Comparison of ENCODE assay signal across 8 cellular contexts in the genomic region with DNA sequence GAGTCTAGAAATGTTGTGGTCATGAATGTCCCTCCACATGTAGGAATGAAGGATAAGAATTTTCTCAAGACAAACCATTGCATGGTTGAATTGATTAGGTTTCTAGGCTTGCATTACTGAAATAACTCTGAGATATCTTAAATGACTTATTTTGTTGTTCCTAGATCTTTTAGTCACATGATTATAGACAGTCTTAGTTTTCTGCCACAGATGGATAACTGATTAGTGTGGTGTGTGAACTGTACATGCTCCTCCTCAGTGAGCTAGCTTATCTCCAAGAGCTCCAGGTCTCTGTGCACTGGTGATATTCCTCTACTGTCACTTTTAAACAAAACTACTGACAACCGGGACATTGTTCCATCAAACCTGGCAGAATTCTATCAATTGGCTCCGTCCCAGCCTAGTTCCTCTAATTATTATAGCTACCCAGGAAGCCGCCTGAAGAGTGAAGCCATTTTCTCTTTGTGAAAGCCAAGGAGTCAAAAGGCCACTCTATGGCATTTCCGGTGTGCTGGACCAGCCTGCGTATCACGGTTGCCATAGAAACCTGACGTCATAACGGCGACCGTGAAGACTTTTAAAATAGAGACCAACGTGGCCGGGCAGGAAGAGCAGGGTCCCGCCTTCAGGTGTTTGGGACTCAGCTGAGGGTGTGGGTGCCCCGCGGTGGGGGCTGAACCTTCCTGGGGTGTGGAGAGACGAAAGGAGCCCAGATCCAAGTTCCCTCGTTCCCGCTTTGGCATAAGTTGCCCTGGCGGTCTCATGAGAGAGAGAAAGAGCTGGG. TPM values are rescaled to one million over a fixed set of nuclear protein-coding genes. Genes with fewer than 3 reads are reported as not detected.
DNase-seq lines count a peak whose midpoint lies in the region; ATAC-seq, FAIRE-seq and TF ChIP-seq lines count a peak whose summit lies in the region.

No MANE protein-coding gene starts in this region.

- peaks cover 12% of the 10 kb centered on the region for H3K4me1 Mint-ChIP-seq in CD8-positive, alpha-beta T cell (ENCODE audit: low read depth)
- peaks cover 3% of the 10 kb centered on the region for H3K4me1 Mint-ChIP-seq in activated naive CD4-positive, alpha-beta T cell treated with anti-CD3 and anti-CD28 coated beads for 36 hours (ENCODE audit: low read depth)
- H3K4me1 Mint-ChIP-seq in osteocyte (ENCODE audit: unreplicated experiment) = peaks cover 12% of the 10 kb centered on the region

- no peaks in the 10 kb centered on the region for H3K9me3 ChIP-seq in CD8-positive, alpha-beta T cell (ENCODE audit: low read length)

- no peaks in the 10 kb centered on the region for H3K27me3 ChIP-seq in CD8-positive, alpha-beta T cell (ENCODE audit: insufficient read depth, low read length)

- peak overlapping the region; percentile 20 for H3K27ac ChIP-seq in CD8-positive, alpha-beta T cell (ENCODE audit: low read depth, low read length)

- no peaks in the 10 kb centered on the region for H3K27me3 Mint-ChIP-seq in CD8-positive, alpha-beta T cell (ENCODE audit: low read depth)
- H3K27me3 Mint-ChIP-seq in activated naive CD4-positive, alpha-beta T cell treated with anti-CD3 and anti-CD28 coated beads for 36 hours (ENCODE audit: low read depth) = no peaks in the 10 kb centered on the region
- H3K27me3 Mint-ChIP-seq in osteocyte (ENCODE audit: unreplicated experiment) = no peaks in the 10 kb centered on the region

- CTCF ChIA-PET in CD8-positive, alpha-beta T cell (lab: Charles Lee) = no interaction called here
- CTCF ChIA-PET in activated naive CD4-positive, alpha-beta T cell treated with anti-CD3 and anti-CD28 coated beads for 36 hours (lab: Charles Lee) = interaction anchor here (1.5 kb wide), 1 partner anchor 61 kb away, joined by 4 read pairs; no protein-coding TSS in a partner anchor

- ATAC-seq in CD8-positive, alpha-beta T cell = peak; percentile 31
- ATAC-seq in GM19351 (IDR thresholded peaks at IDR 0.05; ENCODE audit: unreplicated experiment) = peak; percentile 97
- ATAC-seq in HG03354 (IDR thresholded peaks at IDR 0.05; ENCODE audit: poor library complexity, severe bottlenecking, unreplicated experiment) = peak; percentile 96

- H3K4me1 ChIP-seq in CD8-positive, alpha-beta T cell (ENCODE audit: insufficient read depth, low read length) = no peaks in the 10 kb centered on the region

- H3K4me3 Mint-ChIP-seq in CD8-positive, alpha-beta T cell = peak overlapping the region; percentile 76
- peak overlapping the region; percentile 78 for H3K4me3 Mint-ChIP-seq in activated naive CD4-positive, alpha-beta T cell treated with anti-CD3 and anti-CD28 coated beads for 36 hours
- peak overlapping the region; percentile 91 for H3K4me3 Mint-ChIP-seq in osteocyte (ENCODE audit: unreplicated experiment)

- FAIRE-seq in urothelium cell line (lab: Jason Lieb, UNC) = no peak

- H3K36me3 ChIP-seq in CD8-positive, alpha-beta T cell (ENCODE audit: insufficient read depth, low read length) = no peaks in the 10 kb centered on the region

- peak overlapping the region; percentile 73 for H3K27ac Mint-ChIP-seq in CD8-positive, alpha-beta T cell
- H3K27ac Mint-ChIP-seq in activated naive CD4-positive, alpha-beta T cell treated with anti-CD3 and anti-CD28 coated beads for 36 hours = no peak overlapping the region
- peak overlapping the region; percentile 92 for H3K27ac Mint-ChIP-seq in osteocyte (ENCODE audit: unreplicated experiment)

- POLR2A ChIA-PET in CD8-positive, alpha-beta T cell (lab: Charles Lee) = no interaction called here

- peak in 6 of 7 experiments; percentile 0 to 29 (median 5) for DNase-seq in CD8-positive, alpha-beta T cell
- DNase-seq in NCI-H774 (lab: John Stamatoyannopoulos, UW) (peak; percentile 6), head of caudate nucleus (peak in 34 of 42 donors; percentile 1 to 61 (median 43)), osteocyte (ENCODE audit: extremely low spot score, unreplicated experiment) (peak; percentile 87), urothelium cell line (ENCODE audit: low spot score) (peak; percentile 56)
- peak; percentile 69 for DNase-seq in activated naive CD4-positive, alpha-beta T cell treated with anti-CD3 and anti-CD28 coated beads for 36 hours

- intact Hi-C loops in CD8-positive, alpha-beta T cell (cut with DNase I, micrococcal nuclease) = no loop called here
- intact Hi-C loops in activated naive CD4-positive, alpha-beta T cell treated with anti-CD3 and anti-CD28 coated beads for 36 hours (cut with micrococcal nuclease) = loop anchor here (2.0 kb wide), 2 partner anchors 28 to 60 kb away; a partner anchor contains a TSS
- intact Hi-C loops in head of caudate nucleus (cut with DNase I) = no loop called here

- H3K4me3 ChIP-seq in CD8-positive, alpha-beta T cell (ENCODE audit: low read depth, low read length) = peak overlapping the region; percentile 50

- H3K9me3 Mint-ChIP-seq in CD8-positive, alpha-beta T cell = no peaks in the 10 kb centered on the region
- no peaks in the 10 kb centered on the region for H3K9me3 Mint-ChIP-seq in activated naive CD4-positive, alpha-beta T cell treated with anti-CD3 and anti-CD28 coated beads for 36 hours
- H3K9me3 Mint-ChIP-seq in osteocyte (ENCODE audit: unreplicated experiment) = peaks cover 4% of the 10 kb centered on the region

- no peak for TF ChIP-seq CTCF in CD8-positive, alpha-beta T cell (IDR thresholded peaks at IDR 0.05)
- TF ChIP-seq CTCF in osteocyte (IDR thresholded peaks at IDR 0.05) = no peak

- H3K36me3 Mint-ChIP-seq in CD8-positive, alpha-beta T cell = no peaks in the 10 kb centered on the region
- no peaks in the 10 kb centered on the region for H3K36me3 Mint-ChIP-seq in activated naive CD4-positive, alpha-beta T cell treated with anti-CD3 and anti-CD28 coated beads for 36 hours (ENCODE audit: low read depth)
- H3K36me3 Mint-ChIP-seq in osteocyte (ENCODE audit: unreplicated experiment) = peaks cover 3% of the 10 kb centered on the region

RNA-seq across cellular contexts. Expression of a gene that starts 28.1 kb away (rescaled TPM):
- 10 to 100 TPM; 23.1 to 23.9 TPM for total RNA-seq in CD8-positive, alpha-beta T cell
- 10 to 100 TPM; 40.4 to 46.5 TPM for total RNA-seq in activated naive CD4-positive, alpha-beta T cell treated with anti-CD3 and anti-CD28 coated beads for 36 hours
- total RNA-seq in osteocyte = 216 and 224 TPM in 2 replicates

RNA-seq across cellular contexts. Expression of a gene that starts 48.1 kb away (rescaled TPM):
- total RNA-seq in CD8-positive, alpha-beta T cell = 1 to 10 TPM in 1 of 2 experiments, under 1 TPM in 1; 0.69 to 1.0 TPM
- 1 to 10 TPM; 3.2 to 3.5 TPM for total RNA-seq in activated naive CD4-positive, alpha-beta T cell treated with anti-CD3 and anti-CD28 coated beads for 36 hours
- total RNA-seq in osteocyte = 77.0 and 90.1 TPM in 2 replicates

Comparison
In these comparisons a context has a peak if more than half of its experiments do, and no peak if none do; other contexts are left out.
1. Peak in every context shown above with its lines: DNase-seq, ATAC-seq, H3K4me3 ChIP-seq and H3K27ac ChIP-seq.
2. ATAC-seq: peak in every context shown above with its lines; median percentile 97 in GM19351; 96 in HG03354; 31 in CD8-positive, alpha-beta T cell.
3. DNase-seq: peak in every context shown above with its lines; median percentile 87 in osteocyte; 69 in activated naive CD4-positive, alpha-beta T cell treated with anti-CD3 and anti-CD28 coated beads for 36 hours; 56 in urothelium cell line; 43 in head of caudate nucleus; 6 in NCI-H774; 5 in CD8-positive, alpha-beta T cell.
4. RNA of a gene that starts 48.1 kb away (total RNA-seq): 77.0 to 90.1 TPM in osteocyte; 3.2 to 3.5 TPM in activated naive CD4-positive, alpha-beta T cell treated with anti-CD3 and anti-CD28 coated beads for 36 hours and 0.69 to 1.0 TPM in CD8-positive, alpha-beta T cell; every median in the first group is over 10 times any median in the second.